In the genomic region with DNA sequence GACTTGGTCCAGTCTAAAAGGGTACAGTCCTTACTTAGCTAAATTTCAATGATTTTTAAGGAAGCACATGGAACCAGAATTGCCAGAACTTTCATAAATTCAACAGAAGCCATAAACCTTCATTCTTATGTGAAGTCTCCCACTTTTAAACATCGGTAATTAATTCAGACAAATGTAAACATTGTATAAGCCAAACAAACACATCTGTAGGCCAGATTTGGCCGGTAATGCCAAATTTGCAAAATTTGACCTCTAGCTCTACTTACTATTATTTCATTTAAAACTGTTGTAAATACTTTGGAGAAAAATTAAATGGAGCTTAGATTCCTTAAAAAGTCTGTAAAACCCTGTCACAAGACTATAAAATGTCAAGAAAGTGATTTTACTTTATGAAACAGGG, we compare ENCODE assay signal across 1 cellular context.
TF ChIP-seq lines count a peak whose summit lies in the region.

No MANE protein-coding gene starts in this region.

TF ChIP-seq in SK-N-SH treated with all-trans-retinoic acid at 6 μM for 48 hours, 23 proteins besides CTCF, POLR2A, EP300 and RAD21:
- no peak for TF ChIP-seq RARB (CRISPR knock-in tag; IDR thresholded peaks at IDR 0.05)
- TF ChIP-seq ZFP3 (CRISPR knock-in tag; IDR thresholded peaks at IDR 0.05): no peak
- no peak for TF ChIP-seq SNAI2 (CRISPR knock-in tag; IDR thresholded peaks at IDR 0.05)
- no peak for TF ChIP-seq POU6F1 (CRISPR knock-in tag; IDR thresholded peaks at IDR 0.05; ENCODE audit: borderline replicate concordance, low read depth)
- no peak for TF ChIP-seq BACH2 (CRISPR knock-in tag; IDR thresholded peaks at IDR 0.05; ENCODE audit: borderline replicate concordance)
- TF ChIP-seq ZFP30 (CRISPR knock-in tag; IDR thresholded peaks at IDR 0.05): no peak
- no peak for TF ChIP-seq ZNF70 (CRISPR knock-in tag; IDR thresholded peaks at IDR 0.05)
- no peak for TF ChIP-seq ESRRG (CRISPR knock-in tag; IDR thresholded peaks at IDR 0.05)
- TF ChIP-seq TCF4 (CRISPR knock-in tag; IDR thresholded peaks at IDR 0.05; ENCODE audit: borderline replicate concordance): no peak
